19 cellular contexts compared by ENCODE assay signal in the genomic region with DNA sequence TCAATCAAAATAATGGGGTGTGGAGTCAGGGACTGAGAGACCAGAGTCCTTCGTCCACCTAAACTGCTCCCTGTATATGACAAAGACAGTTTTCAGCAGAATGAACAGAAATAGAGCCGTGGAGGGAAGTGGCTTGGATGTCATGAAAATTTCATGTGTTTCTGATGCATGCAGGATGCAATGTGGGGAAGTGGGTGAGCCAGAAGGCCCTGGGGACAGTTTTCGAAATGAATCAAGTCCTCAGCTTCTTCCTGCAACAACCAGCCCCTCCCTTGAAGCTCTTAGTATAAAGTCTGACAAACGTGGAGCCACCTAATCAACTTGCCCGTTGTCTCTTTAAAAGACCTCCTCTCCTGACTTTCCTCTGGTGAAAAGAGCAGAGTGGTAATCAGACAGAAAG. TPM values are rescaled to one million over a fixed set of nuclear protein-coding genes. Genes with fewer than 3 reads are reported as not detected.
A peak's percentile ranks its signal among the peaks of the same experiment; 100 is the strongest.
DNase-seq lines count a peak whose midpoint lies in the region; ATAC-seq, FAIRE-seq and TF ChIP-seq lines count a peak whose summit lies in the region.
"Had no signal": no experiment of that assay in that cellular context is flagged by ENCODE, and none has a peak within 500 bp of the region (broad histone marks: within the 10 kb centered on the region; RNA-seq: fewer than 3 reads in every experiment).

No MANE protein-coding gene starts in this region.

- no peak overlapping the region for H3K14ac ChIP-seq in H1 (ENCODE audit: insufficient read length)

- no peak for TF ChIP-seq CTCF in heart right ventricle (IDR thresholded peaks at IDR 0.05)
- TF ChIP-seq CTCF in HL-60 (IDR thresholded peaks at IDR 0.05; ENCODE audit: insufficient read depth, low read length): no peak
- TF ChIP-seq CTCF in H1 (IDR thresholded peaks at IDR 0.05; ENCODE audit: control extremely low read depth in 1 of 3, insufficient read depth in 1 of 3, low read depth in 1 of 3, low read length in 3 of 3): no peak
- no peak for TF ChIP-seq CTCF in upper lobe of right lung (IDR thresholded peaks at IDR 0.05)

- H2BK12ac ChIP-seq in H1 (ENCODE audit: low read depth, low read length): no peak overlapping the region

- CTCF ChIA-PET in H1 (lab: Charles Lee; ENCODE audit: partially characterized antibody): interaction anchor here (1.0 to 1.1 kb wide), 3 partner anchors 29 to 44 kb away, joined by 3 read pairs; no protein-coding TSS in a partner anchor

- peak overlapping the region; percentile 32 for H3K4ac ChIP-seq in H1 (replicated peaks; ENCODE audit: insufficient read length, low read depth, low read length)

- no peak overlapping the region for H4K91ac ChIP-seq in H1 (replicated peaks; ENCODE audit: insufficient read length, low read length)

- FAIRE-seq in H1 (lab: Jason Lieb, UNC): no peak
- FAIRE-seq: GM19239, pancreas had no signal

- H3K9me3 ChIP-seq in heart right ventricle (peaks cover 0 to 8% (median 0%) of the 10 kb centered on the region in 11 donors), H1 (ENCODE audit: insufficient read depth in 2 of 2, low read depth in 1 of 2, low read length in 1 of 2) (peaks cover 3 to 6% of the 10 kb centered on the region in 2 experiments; a peak in 1 of 4 replicates), upper lobe of right lung (no peaks in the 10 kb centered on the region)
- H3K9me3 ChIP-seq: mucosa of descending colon, pancreas had no signal

- H4K20me1 ChIP-seq in H1 (replicated peaks in 1 of 2; ENCODE audit: control insufficient read depth in 1 of 2, insufficient read depth in 2 of 2, low read length in 2 of 2): no peaks in the 10 kb centered on the region

- H3K36me3 ChIP-seq in heart right ventricle (no peaks in the 10 kb centered on the region), H1 (ENCODE audit: control insufficient read depth in 2 of 4, insufficient read depth in 4 of 4, low read length in 3 of 4) (no peaks in the 10 kb centered on the region), upper lobe of right lung (no peaks in the 10 kb centered on the region)
- H3K36me3 ChIP-seq: pancreas had no signal

- H3K4me3 ChIP-seq in heart right ventricle (no peak overlapping the region), HL-60 (replicated peaks; ENCODE audit: insufficient read depth, low read length) (no peak overlapping the region), H1 (ENCODE audit: extremely low read depth in 1 of 4, insufficient read depth in 2 of 4, low read depth in 3 of 4, low read length in 4 of 4) (no peak overlapping the region), upper lobe of right lung (no peak overlapping the region)
- H3K4me3 ChIP-seq: mucosa of descending colon, pancreas had no signal

- H3K79me1 ChIP-seq in H1 (ENCODE audit: low read depth, low read length): no peaks in the 10 kb centered on the region

- DNase-seq in heart right ventricle (no peak), Right ventricle myocardium inferior (ENCODE audit: missing footprints) (no peak), HL-60 (ENCODE audit: low read depth in 1 of 2, low spot score in 1 of 2) (peak; percentile 4 to 18), H1 (ENCODE audit: low read depth in 1 of 2, low spot score in 2 of 2) (no peak), upper lobe of right lung (no peak)
- DNase-seq: activated CD8-positive, alpha-beta memory T cell treated with anti-CD3 and anti-CD28 coated beads, Interleukin-2, amount 50 U/mL, for 4 hours; activated naive CD8-positive, alpha-beta T cell treated with anti-CD3 and anti-CD28 coated beads for 36 hours; foreskin fibroblast; GOT3; NCI-H2081 treated with DMSO at 0.1 percent for 48 hours; NK-92 treated with Interleukin-12 subunit alpha and Interleukin-12 subunit beta, amount 100 ng/mL, for 24 hours; pancreas had no signal

- no peak overlapping the region for H3K56ac ChIP-seq in H1 (replicated peaks; ENCODE audit: insufficient read length, low read depth, low read length)

- ATAC-seq in heart right ventricle (no peak), Right ventricle myocardium inferior (no peak), upper lobe of right lung (peak; percentile 58), GM18868 (IDR thresholded peaks at IDR 0.05; ENCODE audit: unreplicated experiment) (no peak), HG03135 (IDR thresholded peaks at IDR 0.05; ENCODE audit: unreplicated experiment) (no peak), HG02798 (IDR thresholded peaks at IDR 0.05; ENCODE audit: poor library complexity, unreplicated experiment) (no peak)
- ATAC-seq: mucosa of descending colon had no signal

- no peak overlapping the region for H2BK5ac ChIP-seq in H1 (ENCODE audit: low read depth, low read length)

- no peak overlapping the region for H2AK5ac ChIP-seq in H1 (ENCODE audit: low read depth, low read length)

- no peak overlapping the region for H3K23ac ChIP-seq in H1 (ENCODE audit: insufficient read length)

- intact Hi-C loops in heart right ventricle (cut with DNase I): loop anchor here in 2 of 10 donors (10.0 kb wide), 2 partner anchors 171 to 191 kb away; no protein-coding TSS in a partner anchor
- intact Hi-C loops in Right ventricle myocardium inferior (cut with DNase I): no loop called here
- intact Hi-C loops in upper lobe of right lung (cut with DNase I): no loop called here

- H3K23me2 ChIP-seq in H1 (ENCODE audit: low read depth, low read length): no peaks in the 10 kb centered on the region; the same call in 1 of the 2 replicates

- TF ChIP-seq EP300 in H1 (IDR thresholded peaks at IDR 0.05; ENCODE audit: borderline replicate concordance in 1 of 2, low read depth in 2 of 2, low read length in 2 of 2): no peak

- no peak overlapping the region for H3K4me2 ChIP-seq in H1 (ENCODE audit: insufficient read depth in 1 of 2, low read depth in 2 of 2, low read length in 2 of 2)

- H4K5ac ChIP-seq in H1 (ENCODE audit: insufficient read length, low read depth, low read length): no peak overlapping the region

- H2BK15ac ChIP-seq in H1 (ENCODE audit: low read length): no peak overlapping the region

- H3K9ac ChIP-seq in H1 (replicated peaks in 1 of 4; ENCODE audit: extremely low read depth in 1 of 4, low read depth in 3 of 4, low read length in 3 of 4): no peak overlapping the region

- no peak overlapping the region for H4K8ac ChIP-seq in H1 (ENCODE audit: extremely low read depth, insufficient read depth, low read length)

- H3K79me2 ChIP-seq in H1 (ENCODE audit: control insufficient read depth in 1 of 2, insufficient read depth in 2 of 2, low read length in 2 of 2): no peaks in the 10 kb centered on the region

- no peak overlapping the region for H2BK20ac ChIP-seq in H1 (ENCODE audit: low read length)

- H3K18ac ChIP-seq in H1 (ENCODE audit: extremely low read depth, low read length): no peak overlapping the region

- H3K27ac ChIP-seq in heart right ventricle (peak overlapping the region in 7 of 10 donors; percentile 19 to 75 (median 53)), HL-60 (replicated peaks) (no peak overlapping the region), H1 (ENCODE audit: low read depth, low read length) (no peak overlapping the region), upper lobe of right lung (no peak overlapping the region)
- H3K27ac ChIP-seq: pancreas had no signal

- TF ChIP-seq POLR2A in H1 (IDR thresholded peaks at IDR 0.05; ENCODE audit: control extremely low read depth in 1 of 2, low read depth in 2 of 2, low read length in 2 of 2): no peak

- TF ChIP-seq RAD21 in H1 (IDR thresholded peaks at IDR 0.05 in 1 of 2, conservative IDR thresholded peaks at IDR 0.05 in 1 of 2; ENCODE audit: low read depth in 2 of 2, low read length in 2 of 2): no peak

- H3K27me3 ChIP-seq in heart right ventricle (no peaks in the 10 kb centered on the region), HL-60 (ENCODE audit: insufficient read depth, poor library complexity, severe bottlenecking) (no peaks in the 10 kb centered on the region), H1 (replicated peaks in 1 of 4; ENCODE audit: control insufficient read depth in 3 of 4, extremely low read depth in 1 of 4, insufficient read depth in 3 of 4, low read length in 3 of 4) (no peaks in the 10 kb centered on the region), upper lobe of right lung (no peaks in the 10 kb centered on the region)
- H3K27me3 ChIP-seq: pancreas had no signal

- no peak overlapping the region for H2AFZ ChIP-seq in H1 (ENCODE audit: low read length)

- no peak overlapping the region for H2BK120ac ChIP-seq in H1 (replicated peaks; ENCODE audit: low read depth, low read length)

- WGBS in heart right ventricle, 2 donors: 30 to 38% methylated on average over 5 of the region's 5 CpGs
- WGBS in H1 (ENCODE audit: extremely low coverage in 1 of 2, insufficient coverage in 1 of 2, insufficient read length in 1 of 2, insufficient replicate concordance in 2 of 2, low coverage in 1 of 2, low lambda C conversion rate in 2 of 2, missing lambda C conversion rate in 1 of 2), 2 experiments: 77% methylated on average over 5 of the region's 5 CpGs; no CpG with 5 or more reads in 1 of the 2 experiments

- POLR2A ChIA-PET in H1 (lab: Charles Lee; ENCODE audit: partially characterized antibody): no interaction called here

- peaks cover 0 to 61% (median 26%) of the 10 kb centered on the region in 9 donors for H3K4me1 ChIP-seq in heart right ventricle
- no peaks in the 10 kb centered on the region for H3K4me1 ChIP-seq in H1 (replicated peaks in 1 of 4; ENCODE audit: control insufficient read depth in 3 of 4, insufficient read depth in 4 of 4, low read length in 3 of 4)
- no peaks in the 10 kb centered on the region for H3K4me1 ChIP-seq in upper lobe of right lung
- H3K4me1 ChIP-seq: pancreas had no signal

TF ChIP-seq in H1, 55 proteins besides CTCF, POLR2A, EP300 and RAD21 (continues in another document):
- no peak for TF ChIP-seq GTF2F1 (IDR thresholded peaks at IDR 0.05; ENCODE audit: borderline replicate concordance, low read depth, low read length)

RNA-seq across cellular contexts. Expression of a gene that starts 41.1 kb away (rescaled TPM):
- total RNA-seq in heart right ventricle (not detected), Right ventricle myocardium inferior (not detected), upper lobe of right lung (not detected)
- polyA plus RNA-seq in heart right ventricle (not detected), H1 (2011; rRNA removed) (0.05 and 0.06 TPM in 2 replicates)
- total RNA-seq in H1 (2021; fragmentation: NEBNext Ultra II Directional; extraction: Animal tissue kit (Norgen Biotek cat#: 25700)): 0.78 TPM in 1 of 2 replicates, not detected in the other
- polyA plus RNA-seq in H1 (2011; cell fraction: cytosol; rRNA removed): 0.18 TPM
- polyA plus RNA-seq in H1 (2011; cell fraction: nucleus; rRNA removed): 0.23 TPM
- 0.25 to 0.41 TPM (median 0.40 TPM) in 3 of 4 replicates, not detected in the other for polyA plus RNA-seq in H1 (2012, experiment 1 of 2)
- polyA plus RNA-seq in H1 (2012, experiment 2 of 2): not detected
- 0.16 TPM for polyA plus RNA-seq in H1 (2013, experiment 1 of 2)
- polyA plus RNA-seq in H1 (2013, experiment 2 of 2): 0.24 TPM
- polyA minus RNA-seq in H1 (2011; rRNA and poly(A)+ RNA removed): 0.19 and 0.29 TPM in 2 replicates
- not detected for polyA minus RNA-seq in H1 (2011; cell fraction: cytosol; rRNA and poly(A)+ RNA removed)
- polyA minus RNA-seq in H1 (2011; cell fraction: nucleus; rRNA and poly(A)+ RNA removed): not detected
- total RNA-seq: activated naive CD8-positive, alpha-beta T cell treated with anti-CD3 and anti-CD28 coated beads for 36 hours; cardiac septum; LHCN-M2; pancreas had no signal
- polyA plus RNA-seq: pancreas had no signal

Comparison
In these comparisons a context has a peak if more than half of its experiments do, and no peak if none do; other contexts are left out.
1. DNase-seq: peak in HL-60 (2 of 2); none in heart right ventricle (0 of 2), Right ventricle myocardium inferior (single experiment), H1 (0 of 2) and upper lobe of right lung (single experiment).
2. H3K27ac ChIP-seq: peak in heart right ventricle (7 of 10); none in HL-60 (single experiment), H1 (single experiment) and upper lobe of right lung (single experiment).